21 cellular contexts compared by ENCODE assay signal in the genomic region with DNA sequence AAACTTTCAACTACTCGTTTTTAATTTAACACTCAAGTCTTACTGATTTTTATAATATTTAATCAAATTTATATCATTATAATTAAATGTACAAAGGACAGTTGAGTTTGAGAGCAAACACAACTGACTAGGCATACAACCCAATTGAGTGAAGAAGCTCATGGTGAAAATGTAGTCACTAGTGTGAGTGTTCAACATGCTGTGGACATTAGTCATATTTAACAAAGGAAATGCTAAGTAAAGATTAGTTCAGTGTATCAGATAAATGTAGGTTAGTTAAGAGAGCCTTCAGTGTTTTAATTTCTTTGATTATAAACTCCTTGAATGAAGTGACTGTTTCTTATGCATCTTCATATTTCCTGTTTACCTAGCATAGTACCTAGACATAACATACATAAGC.
DNase-seq lines count a peak whose midpoint lies in the region; ATAC-seq and TF ChIP-seq lines count a peak whose summit lies in the region.
"Had no signal": no experiment of that assay in that cellular context is flagged by ENCODE, and none has a peak within 500 bp of the region (broad histone marks: within the 10 kb centered on the region; RNA-seq: fewer than 3 reads in every experiment).

No MANE protein-coding gene starts in this region.

- H2AK9ac ChIP-seq in IMR-90 (replicated peaks; ENCODE audit: low read depth, low read length, poor library complexity): no peak overlapping the region

- no peak overlapping the region for H2BK5ac ChIP-seq in IMR-90 (ENCODE audit: low read depth, low read length, poor library complexity, severe bottlenecking)

- no peak overlapping the region for H2BK20ac ChIP-seq in IMR-90 (ENCODE audit: low read depth, low read length)

- TF ChIP-seq RAD21 in IMR-90 (IDR thresholded peaks at IDR 0.05; ENCODE audit: low read length): no peak

- TF ChIP-seq CTCF in IMR-90 (conservative IDR thresholded peaks at IDR 0.05; ENCODE audit: low read depth, low read length) (no peak), brain microvascular endothelial cell (IDR thresholded peaks at IDR 0.05; ENCODE audit: low read depth, low read length, missing control alignments) (no peak)

- H4K20me1 ChIP-seq in IMR-90 (ENCODE audit: insufficient read depth, low read length): no peaks in the 10 kb centered on the region

- H2BK15ac ChIP-seq in IMR-90 (ENCODE audit: low read depth, low read length): no peak overlapping the region

- no peak overlapping the region for H2AK5ac ChIP-seq in IMR-90 (ENCODE audit: low read depth, low read length)

- dilution Hi-C loops in IMR-90 (cut with HindIII; ENCODE audit: low sequenced_read_pairs, unreplicated experiment): no loop called here

- H3K56ac ChIP-seq in IMR-90 (ENCODE audit: extremely low read depth, insufficient read depth, low read length): no peak overlapping the region

- H3K4me1 ChIP-seq in IMR-90 (ENCODE audit: control insufficient read depth, insufficient read depth, low read length): no peaks in the 10 kb centered on the region

- H3K9ac ChIP-seq in IMR-90 (ENCODE audit: low read depth, low read length): no peak overlapping the region

- no TSS peak for BruUV-seq in IMR-90 (replicated peaks; lab: Mats Ljungman, UMichigan)

- no peak overlapping the region for H4K5ac ChIP-seq in IMR-90 (ENCODE audit: low read depth, low read length)

- no peak overlapping the region for H2BK120ac ChIP-seq in IMR-90 (ENCODE audit: low read depth, low read length)

- H3K27me3 ChIP-seq in IMR-90 (ENCODE audit: control insufficient read depth, insufficient read depth, low read length) (no peaks in the 10 kb centered on the region), brain microvascular endothelial cell (replicated peaks) (no peaks in the 10 kb centered on the region)

- POLR2A ChIA-PET in IMR-90 (lab: Charles Lee; ENCODE audit: unreplicated experiment): no interaction called here

- no peaks in the 10 kb centered on the region for H3K9me1 ChIP-seq in IMR-90 (ENCODE audit: insufficient read depth, low read length)

- H3K36me3 ChIP-seq in IMR-90 (ENCODE audit: control insufficient read depth, insufficient read depth, low read length) (no peaks in the 10 kb centered on the region), brain microvascular endothelial cell (replicated peaks) (no peaks in the 10 kb centered on the region)

- H2AFZ ChIP-seq in IMR-90 (replicated peaks; ENCODE audit: low read length, poor library complexity): no peak overlapping the region

- in situ Hi-C loops in IMR-90 (cut with MboI; ENCODE audit: low sequenced_read_pairs): no loop called here
- in situ Hi-C loops in brain microvascular endothelial cell (cut with HindIII; ENCODE audit: low pct_ligation_motif_present, low sequenced_read_pairs): no loop called here

- WGBS in IMR-90 (ENCODE audit: extremely low coverage in 2 of 2, insufficient read length in 1 of 2), 2 experiments: 100% methylated on average over 1 of the region's 1 CpG; no CpG with 5 or more reads in 1 of the 2 experiments

- H3K4ac ChIP-seq in IMR-90 (ENCODE audit: low read depth, low read length): no peak overlapping the region

- H3K4me3 ChIP-seq in IMR-90 (ENCODE audit: insufficient read depth, low read depth, low read length) (no peak overlapping the region), brain microvascular endothelial cell (ENCODE audit: low read depth, low read length) (no peak overlapping the region)

- intact Hi-C loops in IMR-90 (cut with micrococcal nuclease): no loop called here

- H3K9me3 ChIP-seq in IMR-90 (ENCODE audit: control insufficient read depth, insufficient read depth, low read length): no peaks in the 10 kb centered on the region

- CTCF ChIA-PET in IMR-90 (lab: Yijun Ruan, JAX): no interaction called here

- DNase-seq in IMR-90 (peak; percentile 23), RKO (ENCODE audit: low spot score) (peak; percentile 3), brain microvascular endothelial cell (peak; percentile 12), kidney tubule cell (ENCODE audit: low spot score) (peak; percentile 34)
- DNase-seq: C1 segment of cervical spinal cord; CD8-positive, alpha-beta T cell; HCEC 1CT; Karpas-422; NCI-H1092; NCI-H1417 treated with DMSO at 0.1 percent for 48 hours; NCI-H1694 treated with DMSO at 0.1 percent for 48 hours; NCI-H524; NCI-H774; NK-92 treated with Interleukin-12 subunit alpha and Interleukin-12 subunit beta, amount 100 ng/mL, for 24 hours; SHP77; T-cell had no signal

- H3K4me2 ChIP-seq in IMR-90 (ENCODE audit: low read depth, low read length): no peak overlapping the region

- no peak overlapping the region for H3K23ac ChIP-seq in IMR-90 (ENCODE audit: low read depth, low read length)

- H3K27ac ChIP-seq in IMR-90 (ENCODE audit: insufficient read depth, low read length): no peak overlapping the region
- no peak overlapping the region for H3K27ac ChIP-seq in brain microvascular endothelial cell
- H3K27ac ChIP-seq: HL-60, RWPE1 had no signal

- no peak overlapping the region for H3K18ac ChIP-seq in IMR-90 (ENCODE audit: low read depth, low read length)

- no peak overlapping the region for H4K91ac ChIP-seq in IMR-90 (ENCODE audit: insufficient read depth, low read depth, low read length)

- no peak; the same call in 1 of the 2 replicates for ATAC-seq in IMR-90 (ENCODE audit: low read depth)
- ATAC-seq in HG02798 (IDR thresholded peaks at IDR 0.05; ENCODE audit: poor library complexity, unreplicated experiment): no peak
- ATAC-seq in GM18907 (IDR thresholded peaks at IDR 0.05; ENCODE audit: unreplicated experiment): no peak
- no peak for ATAC-seq in HG03457 (IDR thresholded peaks at IDR 0.05; ENCODE audit: unreplicated experiment)
- ATAC-seq: CD8-positive, alpha-beta T cell; T-cell had no signal

- H4K8ac ChIP-seq in IMR-90 (ENCODE audit: low read depth in 2 of 2, low read length in 2 of 2): no peak overlapping the region

- TF ChIP-seq POLR2A in IMR-90 (IDR thresholded peaks at IDR 0.05; ENCODE audit: low read depth, low read length): no peak

- H3K14ac ChIP-seq in IMR-90 (replicated peaks; ENCODE audit: low read depth, low read length): no peak overlapping the region

- H3K79me1 ChIP-seq in IMR-90 (ENCODE audit: low read depth in 1 of 2, low read length in 2 of 2): no peaks in the 10 kb centered on the region

TF ChIP-seq in IMR-90, 13 proteins besides CTCF, POLR2A, EP300 and RAD21:
- TF ChIP-seq RCOR1 (IDR thresholded peaks at IDR 0.05; ENCODE audit: insufficient replicate concordance, low read length): no peak
- TF ChIP-seq, protein P1, sequence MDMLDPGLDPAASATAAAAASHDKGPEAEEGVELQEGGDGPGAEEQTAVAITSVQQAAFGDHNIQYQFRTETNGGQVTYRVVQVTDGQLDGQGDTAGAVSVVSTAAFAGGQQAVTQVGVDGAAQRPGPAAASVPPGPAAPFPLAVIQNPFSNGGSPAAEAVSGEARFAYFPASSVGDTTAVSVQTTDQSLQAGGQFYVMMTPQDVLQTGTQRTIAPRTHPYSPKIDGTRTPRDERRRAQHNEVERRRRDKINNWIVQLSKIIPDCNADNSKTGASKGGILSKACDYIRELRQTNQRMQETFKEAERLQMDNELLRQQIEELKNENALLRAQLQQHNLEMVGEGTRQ (IDR thresholded peaks at IDR 0.05; ENCODE audit: low read depth, low read length): no peak
- TF ChIP-seq MAZ (IDR thresholded peaks at IDR 0.05; ENCODE audit: borderline replicate concordance, low read depth, low read length): no peak
- TF ChIP-seq CEBPB (IDR thresholded peaks at IDR 0.05; ENCODE audit: low read depth, low read length): no peak
- no peak for TF ChIP-seq RFX5 (IDR thresholded peaks at IDR 0.05; ENCODE audit: low read depth, low read length)
- no peak for TF ChIP-seq SMC3 (IDR thresholded peaks at IDR 0.05; ENCODE audit: low read depth, low read length)
